22 cellular contexts compared by ENCODE assay signal in genomic region chr4:185529413-185529812, GRCh38. TPM values are rescaled to one million over a fixed set of nuclear protein-coding genes. Genes with fewer than 3 reads are reported as not detected.
DNase-seq lines count a peak whose midpoint lies in the region; ATAC-seq and TF ChIP-seq lines count a peak whose summit lies in the region.
"Had no signal": no experiment of that assay in that cellular context is flagged by ENCODE, and none has a peak within 500 bp of the region (broad histone marks: within the 10 kb centered on the region; RNA-seq: fewer than 3 reads in every experiment).

No MANE protein-coding gene starts in this region.

- 24 to 51% (median 37%) methylated on average over 8 of the region's 8 CpGs for WGBS in stomach, 5 donors

- H3K27me3 ChIP-seq in stomach: peaks cover 0 to under 1% (median 0%) of the 10 kb centered on the region in 3 donors

- no peak for TF ChIP-seq POLR2A in stomach (IDR thresholded peaks at IDR 0.05)

- H3K9me3 ChIP-seq in stomach: peaks cover 0 to 9% (median 3%) of the 10 kb centered on the region in 4 donors
- H3K9me3 ChIP-seq: A549 had no signal

- H3K27ac ChIP-seq in stomach: peak overlapping the region in 2 of 5 donors; percentile 8 to 13
- H3K27ac ChIP-seq: A549, BLaER1 had no signal

- no peak overlapping the region for H3K4me3 ChIP-seq in stomach
- H3K4me3 ChIP-seq: A549, BLaER1 had no signal

- no peak for TF ChIP-seq CTCF in stomach (IDR thresholded peaks at IDR 0.05)

- DNase-seq in COR-L47 (lab: John Stamatoyannopoulos, UW): peak; percentile 56
- DNase-seq in NCI-H748 treated with DMSO at 0.1 percent for 48 hours (lab: John Stamatoyannopoulos, UW): peak; percentile 12
- no peak for DNase-seq in left colon
- DNase-seq in stomach: peak; percentile 44
- no peak for DNase-seq in EL
- no peak for DNase-seq in NCI-H345 (lab: John Stamatoyannopoulos, UW)
- DNase-seq: Calu3; CD4-positive, alpha-beta memory T cell; GOT3; KBM-7; MV-4-11; NCI-H1694 treated with DMSO at 0.1 percent for 48 hours; NCI-H2171; NCI-H446; NCI-H69; SHP77 treated with DMSO at 0.1 percent for 48 hours had no signal

- peaks cover 0 to 8% (median 4%) of the 10 kb centered on the region in 4 donors for H3K4me1 ChIP-seq in stomach
- H3K4me1 ChIP-seq: A549, BLaER1 had no signal

- ATAC-seq in left colon (peak; percentile 76), HG02970 (IDR thresholded peaks at IDR 0.05; ENCODE audit: low FRiP score, unreplicated experiment) (no peak)
- ATAC-seq: A549, HCT116, HepG2, SK-N-SH treated with all-trans-retinoic acid at 6 μM for 48 hours had no signal

- TF ChIP-seq EP300 in stomach (IDR thresholded peaks at IDR 0.05): no peak

- H3K36me3 ChIP-seq in stomach: peaks cover 0 to under 1% (median 0%) of the 10 kb centered on the region in 4 donors
- H3K36me3 ChIP-seq: BLaER1 had no signal

- intact Hi-C loops in left colon (cut with DNase I, micrococcal nuclease) (no loop called here), stomach (cut with DNase I; ENCODE audit: low total_unique reads) (no loop called here)

RNA-seq across cellular contexts. Expression of gene PDLIM3, which starts 5.9 kb away (rescaled TPM):
- total RNA-seq in left colon (10 to 100 TPM in 1 of 2 donors, 1 to 10 TPM in 1; 4.3 to 30.8 TPM), stomach (100 to 1,000 TPM in 4 of 5 donors, 10 to 100 TPM in 1; 83.1 to 755 (median 259) TPM)
- 100 to 1,000 TPM in 1 of 3 donors, 10 to 100 TPM in 2; 73.9 to 112 (median 77.0) TPM for polyA plus RNA-seq in stomach
- total RNA-seq: CD4-positive, alpha-beta memory T cell had no signal
- polyA plus RNA-seq: CD4-positive, alpha-beta memory T cell had no signal

RNA-seq across cellular contexts. Expression of gene CCDC110, which starts 57.9 kb away (rescaled TPM):
- total RNA-seq in left colon (1 to 10 TPM; 2.0 to 2.1 TPM), stomach (1 to 10 TPM in 4 of 5 donors, under 1 TPM in 1; 0.92 to 9.4 (median 5.4) TPM)
- polyA plus RNA-seq in stomach: 1 to 10 TPM; 1.7 to 3.4 (median 2.1) TPM
- total RNA-seq: Calu3, HepG2 had no signal
- polyA plus RNA-seq: HepG2 had no signal

Comparison
In these comparisons a context has a peak if more than half of its experiments do, and no peak if none do; other contexts are left out.
1. DNase-seq: peak in COR-L47 (single experiment), NCI-H748 treated with DMSO at 0.1 percent for 48 hours (single experiment) and stomach (single experiment); none in left colon (0 of 2), EL (single experiment) and NCI-H345 (single experiment).